Comparison of ENCODE assay signal across 23 cellular contexts in genomic region chr3:175383813-175384212, GRCh38.
"Had no signal": no experiment of that assay in that cellular context is flagged by ENCODE, and none has a peak within 500 bp of the region (broad histone marks: within the 10 kb centered on the region; RNA-seq: fewer than 3 reads in every experiment).

No MANE protein-coding gene starts in this region.

- H3K4me1 Mint-ChIP-seq: activated CD4-positive, alpha-beta T cell treated with anti-CD3 and anti-CD28 coated beads, Interleukin-2, amount 10 ng/mL, durations not matched to agents 7 days and 5 days; activated naive CD4-positive, alpha-beta T cell treated with anti-CD3 and anti-CD28 coated beads, Interleukin-2, amount 10 ng/mL, durations not matched to agents 7 days and 5 days had no signal

- H3K27ac Mint-ChIP-seq: activated CD4-positive, alpha-beta T cell treated with anti-CD3 and anti-CD28 coated beads, Interleukin-2, amount 10 ng/mL, durations not matched to agents 7 days and 5 days; activated naive CD4-positive, alpha-beta T cell treated with anti-CD3 and anti-CD28 coated beads, Interleukin-2, amount 10 ng/mL, durations not matched to agents 7 days and 5 days; dendritic cell treated with granulocyte-macrophage colony-stimulating factor and Interleukin-4, amounts not matched to agents 40 ng/mL and 50 ng/mL, for 4 days; progenitor cell of endocrine pancreas; T-helper 1 cell treated with Interleukin-12 subunit alpha and Interleukin-12 subunit beta and Interleukin-4 antibody, amounts not matched to agents 30 μg/mL and 1 μg/mL, for 36 hours had no signal

- H3K27ac ChIP-seq: foreskin keratinocyte, right atrium auricular region, transverse colon had no signal

- H3K4me3 Mint-ChIP-seq: activated CD4-positive, alpha-beta T cell treated with anti-CD3 and anti-CD28 coated beads, Interleukin-2, amount 10 ng/mL, durations not matched to agents 7 days and 5 days; activated naive CD4-positive, alpha-beta T cell treated with anti-CD3 and anti-CD28 coated beads, Interleukin-2, amount 10 ng/mL, durations not matched to agents 7 days and 5 days; dendritic cell treated with granulocyte-macrophage colony-stimulating factor and Interleukin-4, amounts not matched to agents 40 ng/mL and 50 ng/mL, for 4 days; T-helper 1 cell treated with Interleukin-12 subunit alpha and Interleukin-12 subunit beta and Interleukin-4 antibody, amounts not matched to agents 30 μg/mL and 1 μg/mL, for 36 hours had no signal

- DNase-seq: activated CD4-positive, alpha-beta T cell treated with anti-CD3 and anti-CD28 coated beads, Interleukin-2, amount 10 ng/mL, durations not matched to agents 7 days and 5 days; activated CD8-positive, alpha-beta memory T cell treated with anti-CD3 and anti-CD28 coated beads for 24 hours; activated CD8-positive, alpha-beta memory T cell treated with anti-CD3 and anti-CD28 coated beads, Interleukin-2, amount 50 U/mL, for 48 hours; activated effector memory CD4-positive, alpha-beta T cell treated with Interleukin-2 at 50 U/mL for 16 hours; activated naive CD4-positive, alpha-beta T cell treated with anti-CD3 and anti-CD28 coated beads, Interleukin-2, amount 10 ng/mL, durations not matched to agents 7 days and 5 days; activated T-cell treated with anti-CD3 and anti-CD28 coated beads, Interleukin-2, amount 50 U/mL, for 48 hours; effector CD8-positive, alpha-beta T cell; foreskin keratinocyte; glutamatergic neuron; hypothalamus; occipital lobe; stimulated activated naive CD8-positive, alpha-beta T cell treated with anti-CD3 and anti-CD28 coated beads, Interleukin-15, Interleukin-2, amounts not matched to agents 100 U/mL and 50 U/mL, for 24 hours; transverse colon; uterus had no signal

- H3K36me3 ChIP-seq: right atrium auricular region, transverse colon, uterus had no signal

- H3K4me1 ChIP-seq: foreskin keratinocyte, right atrium auricular region, transverse colon, uterus had no signal

- H3K27me3 ChIP-seq: foreskin keratinocyte, right atrium auricular region, transverse colon, uterus had no signal

- H3K27me3 Mint-ChIP-seq: activated CD4-positive, alpha-beta T cell treated with anti-CD3 and anti-CD28 coated beads, Interleukin-2, amount 10 ng/mL, durations not matched to agents 7 days and 5 days; activated naive CD4-positive, alpha-beta T cell treated with anti-CD3 and anti-CD28 coated beads, Interleukin-2, amount 10 ng/mL, durations not matched to agents 7 days and 5 days; dendritic cell treated with granulocyte-macrophage colony-stimulating factor and Interleukin-4, amounts not matched to agents 40 ng/mL and 50 ng/mL, for 4 days; progenitor cell of endocrine pancreas had no signal

- H3K9me3 ChIP-seq: right atrium auricular region, transverse colon, uterus had no signal

- H3K36me3 Mint-ChIP-seq: activated naive CD4-positive, alpha-beta T cell treated with anti-CD3 and anti-CD28 coated beads, Interleukin-2, amount 10 ng/mL, durations not matched to agents 7 days and 5 days had no signal

- H3K4me3 ChIP-seq: lung, right atrium auricular region, transverse colon, uterus had no signal

- ATAC-seq: activated CD4-positive, CD25-positive, alpha-beta regulatory T cell treated with anti-CD3 and anti-CD28 coated beads, Interleukin-2, amount 50 U/mL, for 24 hours; esophagus mucosa; foreskin keratinocyte; left lobe of liver; stimulated activated naive CD8-positive, alpha-beta T cell treated with anti-CD3 and anti-CD28 coated beads, Interleukin-15, Interleukin-2, amounts not matched to agents 100 U/mL and 50 U/mL, for 24 hours had no signal

- H3K9me3 Mint-ChIP-seq: activated CD4-positive, alpha-beta T cell treated with anti-CD3 and anti-CD28 coated beads, Interleukin-2, amount 10 ng/mL, durations not matched to agents 7 days and 5 days; activated naive CD4-positive, alpha-beta T cell treated with anti-CD3 and anti-CD28 coated beads, Interleukin-2, amount 10 ng/mL, durations not matched to agents 7 days and 5 days; dendritic cell treated with granulocyte-macrophage colony-stimulating factor and Interleukin-4, amounts not matched to agents 40 ng/mL and 50 ng/mL, for 4 days; T-helper 1 cell treated with Interleukin-12 subunit alpha and Interleukin-12 subunit beta and Interleukin-4 antibody, amounts not matched to agents 30 μg/mL and 1 μg/mL, for 36 hours had no signal

- FAIRE-seq: keratinocyte had no signal
